11 cellular contexts compared by ENCODE assay signal in genomic region chr6:42555477-42556457, GRCh38. TPM values are rescaled to one million over a fixed set of nuclear protein-coding genes. Genes with fewer than 3 reads are reported as not detected.
DNase-seq lines count a peak whose midpoint lies in the region; ATAC-seq and TF ChIP-seq lines count a peak whose summit lies in the region.
"Had no signal": no experiment of that assay in that cellular context is flagged by ENCODE, and none has a peak within 500 bp of the region (broad histone marks: within the 10 kb centered on the region; RNA-seq: fewer than 3 reads in every experiment).

No MANE protein-coding gene starts in this region.

- H3K4me3 Mint-ChIP-seq in activated CD8-positive, alpha-beta memory T cell treated with anti-CD3 and anti-CD28 coated beads, Interleukin-2, amount 10 ng/mL, durations not matched to agents 7 days and 5 days = no peak overlapping the region
- H3K4me3 Mint-ChIP-seq in stimulated activated memory B cell treated with anti-CD40 and anti-IgM and Interleukin-4, amounts not matched to agents 10 μg/mL and 1 μg/mL and 100 μg/mL, for 72 hours = no peak overlapping the region

- H3K4me3 ChIP-seq in choroid plexus epithelial cell (ENCODE audit: low read depth, low read length) = no peak overlapping the region
- H3K4me3 ChIP-seq: BLaER1 treated with 17β-estradiol and CSF1 and Interleukin-3, amounts not matched to agents 10 nM and 100 nM had no signal

- TF ChIP-seq CTCF in choroid plexus epithelial cell (conservative IDR thresholded peaks at IDR 0.05; ENCODE audit: low read depth, low read length) = no peak

- POLR2A ChIA-PET in HEK293T (lab: Yijun Ruan, JAX) = interaction anchor here (1.0 to 1.2 kb wide), 2 partner anchors 8 kb away, joined by 3 to 8 read pairs; partner anchors contain the start of gene UBR2

- CTCF ChIA-PET in activated CD8-positive, alpha-beta memory T cell treated with anti-CD3 and anti-CD28 coated beads, Interleukin-2, amount 10 ng/mL, durations not matched to agents 7 days and 5 days (lab: Charles Lee) = interaction anchor here (1.0 to 5.2 kb wide), 3 partner anchors 8 to 19 kb away, joined by 3 to 32 read pairs (median 5); partner anchors contain the start of gene UBR2
- CTCF ChIA-PET in HEK293T (lab: Yijun Ruan, JAX) = interaction anchor here (0.6 to 5.9 kb wide), 3 partner anchors 8 to 170 kb away, joined by 3 to 32 read pairs (median 3); no protein-coding TSS in a partner anchor

- ATAC-seq in activated CD8-positive, alpha-beta memory T cell treated with anti-CD3 and anti-CD28 coated beads, Interleukin-2, amount 10 ng/mL, durations not matched to agents 7 days and 5 days = peak; percentile 82
- ATAC-seq in stimulated activated memory B cell treated with anti-CD40 and anti-IgM and Interleukin-4, amounts not matched to agents 10 μg/mL and 1 μg/mL and 100 μg/mL, for 72 hours = peak; percentile 39

- H3K9me3 Mint-ChIP-seq in activated CD8-positive, alpha-beta memory T cell treated with anti-CD3 and anti-CD28 coated beads, Interleukin-2, amount 10 ng/mL, durations not matched to agents 7 days and 5 days (ENCODE audit: low read depth) = no peaks in the 10 kb centered on the region
- no peaks in the 10 kb centered on the region for H3K9me3 Mint-ChIP-seq in stimulated activated memory B cell treated with anti-CD40 and anti-IgM and Interleukin-4, amounts not matched to agents 10 μg/mL and 1 μg/mL and 100 μg/mL, for 72 hours

- DNase-seq in activated CD8-positive, alpha-beta memory T cell treated with anti-CD3 and anti-CD28 coated beads, Interleukin-2, amount 10 ng/mL, durations not matched to agents 7 days and 5 days = peak; percentile 49
- no peak for DNase-seq in activated CD8-positive, alpha-beta memory T cell treated with anti-CD3 and anti-CD28 coated beads for 24 hours
- DNase-seq in NCI-H748 (lab: John Stamatoyannopoulos, UW; ENCODE audit: unreplicated experiment) (peak; percentile 69), choroid plexus epithelial cell (ENCODE audit: low read depth) (peak; percentile 31), HEK293T (ENCODE audit: extremely low spot score) (no peak), NOMO-1 (lab: John Stamatoyannopoulos, UW; ENCODE audit: unreplicated experiment in 2 of 2) (no peak), GM19238 (ENCODE audit: insufficient read length, low spot score) (no peak)
- DNase-seq: activated CD8-positive, alpha-beta memory T cell treated with anti-CD3 and anti-CD28 coated beads, Interleukin-2, amount 50 U/mL, for 4 hours; stimulated activated CD4-positive, alpha-beta T cell treated with anti-CD3 and anti-CD28 coated beads, Interleukin-4, amount 100 ng/mL, for 24 hours had no signal

- peak overlapping the region; percentile 43 for H3K27ac Mint-ChIP-seq in activated CD8-positive, alpha-beta memory T cell treated with anti-CD3 and anti-CD28 coated beads, Interleukin-2, amount 10 ng/mL, durations not matched to agents 7 days and 5 days
- H3K27ac Mint-ChIP-seq in stimulated activated memory B cell treated with anti-CD40 and anti-IgM and Interleukin-4, amounts not matched to agents 10 μg/mL and 1 μg/mL and 100 μg/mL, for 72 hours = no peak overlapping the region

- H3K4me1 Mint-ChIP-seq in activated CD8-positive, alpha-beta memory T cell treated with anti-CD3 and anti-CD28 coated beads, Interleukin-2, amount 10 ng/mL, durations not matched to agents 7 days and 5 days = peaks cover 7% of the 10 kb centered on the region
- H3K4me1 Mint-ChIP-seq in stimulated activated memory B cell treated with anti-CD40 and anti-IgM and Interleukin-4, amounts not matched to agents 10 μg/mL and 1 μg/mL and 100 μg/mL, for 72 hours = no peaks in the 10 kb centered on the region

- H3K27me3 Mint-ChIP-seq in activated CD8-positive, alpha-beta memory T cell treated with anti-CD3 and anti-CD28 coated beads, Interleukin-2, amount 10 ng/mL, durations not matched to agents 7 days and 5 days = peaks cover 3% of the 10 kb centered on the region
- H3K27me3 Mint-ChIP-seq in stimulated activated memory B cell treated with anti-CD40 and anti-IgM and Interleukin-4, amounts not matched to agents 10 μg/mL and 1 μg/mL and 100 μg/mL, for 72 hours = no peaks in the 10 kb centered on the region

- H3K36me3 Mint-ChIP-seq in activated CD8-positive, alpha-beta memory T cell treated with anti-CD3 and anti-CD28 coated beads, Interleukin-2, amount 10 ng/mL, durations not matched to agents 7 days and 5 days = peaks cover 1% of the 10 kb centered on the region
- H3K36me3 Mint-ChIP-seq in stimulated activated memory B cell treated with anti-CD40 and anti-IgM and Interleukin-4, amounts not matched to agents 10 μg/mL and 1 μg/mL and 100 μg/mL, for 72 hours = no peaks in the 10 kb centered on the region

TF ChIP-seq in HEK293T, 16 proteins besides CTCF, POLR2A, EP300 and RAD21:
- TF ChIP-seq L3MBTL2 (conservative IDR thresholded peaks at IDR 0.05) (no peak), FOXM1 (IDR thresholded peaks at IDR 0.05; ENCODE audit: borderline replicate concordance) (no peak), FOXK2 (IDR thresholded peaks at IDR 0.05) (no peak), ELF4 (IDR thresholded peaks at IDR 0.05) (no peak), FOXA1 (IDR thresholded peaks at IDR 0.05) (no peak)

RNA-seq across cellular contexts. Expression of gene UBR2, which starts 8.1 kb away (rescaled TPM):
- total RNA-seq in activated CD8-positive, alpha-beta memory T cell treated with anti-CD3 and anti-CD28 coated beads, Interleukin-2, amount 10 ng/mL, durations not matched to agents 7 days and 5 days = 10 to 100 TPM; 27.5 to 32.3 TPM

Comparison
In these comparisons a context has a peak if more than half of its experiments do, and no peak if none do; other contexts are left out.
1. DNase-seq: peak in activated CD8-positive, alpha-beta memory T cell treated with anti-CD3 and anti-CD28 coated beads, Interleukin-2, amount 10 ng/mL, durations not matched to agents 7 days and 5 days (single experiment), NCI-H748 (single experiment) and choroid plexus epithelial cell (single experiment); none in activated CD8-positive, alpha-beta memory T cell treated with anti-CD3 and anti-CD28 coated beads for 24 hours (single experiment), HEK293T (single experiment), NOMO-1 (0 of 2) and GM19238 (single experiment).